In genomic region chr9:39108145-39108544, GRCh38 we compare ENCODE assay signal across 18 cellular contexts.
"Had no signal": no experiment of that assay in that cellular context is flagged by ENCODE, and none has a peak within 500 bp of the region (broad histone marks: within the 10 kb centered on the region; RNA-seq: fewer than 3 reads in every experiment).

No MANE protein-coding gene starts in this region.

- H3K4me1 Mint-ChIP-seq: IgD-negative memory B cell had no signal

- H3K4me3 ChIP-seq: K562, SJCRH30 had no signal

- H3K27me3 ChIP-seq: SJCRH30 had no signal

- H3K4me1 ChIP-seq: SJCRH30 had no signal

- ATAC-seq: K562, SK-N-SH treated with all-trans-retinoic acid at 6 μM for 48 hours had no signal

- H3K4me3 Mint-ChIP-seq: IgD-negative memory B cell had no signal

- DNase-seq: Kasumi-1, MM.1S, NCI-H1092 treated with DMSO at 0.1 percent for 48 hours, NCI-H1436, NCI-H187, NCI-H2029, NCI-H2081 treated with DMSO at 0.1 percent for 48 hours, NCI-H2227 treated with DMSO at 0.1 percent for 48 hours, NCI-H526, RPMI8226, SHP77, SJCRH30, T-helper 1 cell had no signal

- H3K36me3 Mint-ChIP-seq: IgD-negative memory B cell had no signal

- H3K27ac Mint-ChIP-seq: IgD-negative memory B cell had no signal

- H3K36me3 ChIP-seq: SJCRH30 had no signal

- H3K9me3 ChIP-seq: SJCRH30 had no signal

- H3K27ac ChIP-seq: HL-60, KMS-11, SJCRH30 had no signal
